In the genomic region with DNA sequence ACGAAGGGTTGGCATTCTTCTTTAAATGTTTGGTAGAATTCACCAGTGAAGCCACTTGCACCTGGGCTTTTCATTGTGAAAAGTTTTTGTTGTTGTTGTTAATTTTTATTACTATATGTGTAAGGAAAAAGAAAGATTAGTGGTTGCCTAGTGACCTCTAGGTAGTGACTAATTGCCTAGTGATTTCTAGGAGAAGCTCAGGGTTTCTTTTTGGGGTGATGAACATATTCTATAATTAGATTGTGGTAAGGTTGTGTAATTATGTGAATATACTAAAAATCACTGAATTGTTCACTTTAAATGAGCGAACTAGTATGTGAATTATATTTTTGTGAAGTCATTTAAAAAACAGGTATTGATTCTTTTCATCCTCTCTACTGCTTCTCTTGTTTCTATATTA, we compare ENCODE assay signal across 17 cellular contexts.
DNase-seq lines count a peak whose midpoint lies in the region; ATAC-seq, FAIRE-seq and TF ChIP-seq lines count a peak whose summit lies in the region.
"Had no signal": no experiment of that assay in that cellular context is flagged by ENCODE, and none has a peak within 500 bp of the region (broad histone marks: within the 10 kb centered on the region; RNA-seq: fewer than 3 reads in every experiment).

No MANE protein-coding gene starts in this region.

- H3K4me2 ChIP-seq in fibroblast of lung (ENCODE audit: extremely low read depth, insufficient read depth, low read length) = no peak overlapping the region
- H3K4me2 ChIP-seq: hepatocyte had no signal

- no peak overlapping the region for H3K4me3 ChIP-seq in fibroblast of lung (replicated peaks in 1 of 4; ENCODE audit: control extremely low read depth in 1 of 4, insufficient read depth in 1 of 4, low read depth in 3 of 4, low read length in 4 of 4)
- H3K4me3 ChIP-seq: hepatocyte, SJSA1 had no signal

- no peaks in the 10 kb centered on the region for H3K36me3 ChIP-seq in fibroblast of lung (ENCODE audit: control insufficient read depth, insufficient read depth, low read length)
- H3K36me3 ChIP-seq: SJSA1 had no signal

- H3K36me3 Mint-ChIP-seq in T-helper 17 cell (ENCODE audit: low read depth) = peaks cover 4% of the 10 kb centered on the region
- H3K36me3 Mint-ChIP-seq in effector memory CD8-positive, alpha-beta T cell (ENCODE audit: insufficient read depth) = no peaks in the 10 kb centered on the region
- H3K36me3 Mint-ChIP-seq in nephron progenitor cell (ENCODE audit: low read depth) = peaks cover 7% of the 10 kb centered on the region
- H3K36me3 Mint-ChIP-seq: mesothelial cell of epicardium had no signal

- H3K9ac ChIP-seq in fibroblast of lung (ENCODE audit: insufficient read depth, low read length) = no peak overlapping the region

- no peaks in the 10 kb centered on the region for H3K79me2 ChIP-seq in fibroblast of lung (ENCODE audit: control insufficient read depth, insufficient read depth, low read length)
- H3K79me2 ChIP-seq: hepatocyte had no signal

- no peaks in the 10 kb centered on the region for H3K9me3 Mint-ChIP-seq in effector memory CD8-positive, alpha-beta T cell
- H3K9me3 Mint-ChIP-seq in nephron progenitor cell = peaks cover 17% of the 10 kb centered on the region

- H3K27me3 Mint-ChIP-seq in T-helper 17 cell (no peaks in the 10 kb centered on the region), nephron progenitor cell (ENCODE audit: low read depth, poor library complexity) (peaks cover 3% of the 10 kb centered on the region)
- H3K27me3 Mint-ChIP-seq in effector memory CD8-positive, alpha-beta T cell = no peaks in the 10 kb centered on the region
- H3K27me3 Mint-ChIP-seq: activated B cell treated with CpG ODN at 0.5 μM for 24 hours had no signal

- no peaks in the 10 kb centered on the region for H4K20me1 ChIP-seq in fibroblast of lung (ENCODE audit: control insufficient read depth, extremely low read depth, insufficient read depth, low read length)

- no peak for TF ChIP-seq CTCF in fibroblast of lung (conservative IDR thresholded peaks at IDR 0.05 in 1 of 2, IDR thresholded peaks at IDR 0.05 in 1 of 2; ENCODE audit: low read depth in 1 of 2, low read length in 2 of 2)
- TF ChIP-seq CTCF in nephron progenitor cell (IDR thresholded peaks at IDR 0.05) = no peak

- DNase-seq in AG20443 (ENCODE audit: low spot score) (peak; percentile 38), GM19239 (ENCODE audit: insufficient read length, low spot score) (no peak), T-helper 17 cell (no peak), fibroblast of lung (ENCODE audit: low read depth in 2 of 2) (peak; percentile 42 to 76), HPDE6-E6E7 (ENCODE audit: extremely low spot score) (no peak), nephron progenitor cell (no peak), SHP77 (lab: John Stamatoyannopoulos, UW) (no peak)
- no peak for DNase-seq in effector memory CD8-positive, alpha-beta T cell
- DNase-seq: activated B cell treated with CpG ODN at 0.5 μM for 24 hours, Caco-2, NCI-H146, NCI-H524 treated with DMSO at 0.1 percent for 48 hours, substantia nigra had no signal

- H3K4me3 Mint-ChIP-seq in T-helper 17 cell (no peak overlapping the region), nephron progenitor cell (no peak overlapping the region)
- no peak overlapping the region for H3K4me3 Mint-ChIP-seq in effector memory CD8-positive, alpha-beta T cell
- H3K4me3 Mint-ChIP-seq: activated B cell treated with CpG ODN at 0.5 μM for 24 hours; dendritic cell treated with granulocyte-macrophage colony-stimulating factor and Interleukin-4, amounts not matched to agents 40 ng/mL and 50 ng/mL, for 4 days; mesothelial cell of epicardium had no signal

- no peak overlapping the region for H2AFZ ChIP-seq in fibroblast of lung (ENCODE audit: low read length)
- H2AFZ ChIP-seq: hepatocyte had no signal

- FAIRE-seq in GM19239 (lab: Jason Lieb, UNC) = peak; percentile 66

- H3K4me1 ChIP-seq in fibroblast of lung (ENCODE audit: control insufficient read depth, extremely low read depth, insufficient read depth, low read length) = peaks cover 2% of the 10 kb centered on the region

- H3K27me3 ChIP-seq in fibroblast of lung (ENCODE audit: control insufficient read depth, insufficient read depth, low read length) = no peaks in the 10 kb centered on the region
- H3K27me3 ChIP-seq: hepatocyte, SJSA1 had no signal

- peak overlapping the region; percentile 89 for H3K27ac Mint-ChIP-seq in T-helper 17 cell
- peak overlapping the region in 1 of 2 donors; percentile 23 for H3K27ac Mint-ChIP-seq in effector memory CD8-positive, alpha-beta T cell
- H3K27ac Mint-ChIP-seq in nephron progenitor cell = no peak overlapping the region
- H3K27ac Mint-ChIP-seq: activated B cell treated with CpG ODN at 0.5 μM for 24 hours; dendritic cell treated with granulocyte-macrophage colony-stimulating factor and Interleukin-4, amounts not matched to agents 40 ng/mL and 50 ng/mL, for 4 days had no signal

- ATAC-seq in T-helper 17 cell = no peak
- no peak for ATAC-seq in effector memory CD8-positive, alpha-beta T cell (replicated peaks)

- H3K9me3 ChIP-seq in T-helper 17 cell (ENCODE audit: control insufficient read depth, low read length, poor library complexity, severe bottlenecking) = no peaks in the 10 kb centered on the region
- no peaks in the 10 kb centered on the region for H3K9me3 ChIP-seq in fibroblast of lung (ENCODE audit: control insufficient read depth, insufficient read depth, low read depth, low read length)
- H3K9me3 ChIP-seq: SJSA1 had no signal

- no peak overlapping the region for H3K27ac ChIP-seq in fibroblast of lung (ENCODE audit: insufficient read depth, low read length)

- H3K4me1 Mint-ChIP-seq in T-helper 17 cell (peaks cover 17% of the 10 kb centered on the region), nephron progenitor cell (peaks cover 5% of the 10 kb centered on the region)
- H3K4me1 Mint-ChIP-seq in effector memory CD8-positive, alpha-beta T cell (ENCODE audit: low read depth in 2 of 2) = peaks cover 5 to 6% of the 10 kb centered on the region in 2 donors

Comparison
In these comparisons a context has a peak if more than half of its experiments do, and no peak if none do; other contexts are left out.
1. DNase-seq: peak in AG20443 (single experiment) and fibroblast of lung (2 of 2); none in GM19239 (single experiment), T-helper 17 cell (0 of 3), effector memory CD8-positive, alpha-beta T cell (0 of 3), HPDE6-E6E7 (single experiment), nephron progenitor cell (single experiment) and SHP77 (0 of 2).